ENCODE assay signal across 22 cellular contexts in the genomic region with DNA sequence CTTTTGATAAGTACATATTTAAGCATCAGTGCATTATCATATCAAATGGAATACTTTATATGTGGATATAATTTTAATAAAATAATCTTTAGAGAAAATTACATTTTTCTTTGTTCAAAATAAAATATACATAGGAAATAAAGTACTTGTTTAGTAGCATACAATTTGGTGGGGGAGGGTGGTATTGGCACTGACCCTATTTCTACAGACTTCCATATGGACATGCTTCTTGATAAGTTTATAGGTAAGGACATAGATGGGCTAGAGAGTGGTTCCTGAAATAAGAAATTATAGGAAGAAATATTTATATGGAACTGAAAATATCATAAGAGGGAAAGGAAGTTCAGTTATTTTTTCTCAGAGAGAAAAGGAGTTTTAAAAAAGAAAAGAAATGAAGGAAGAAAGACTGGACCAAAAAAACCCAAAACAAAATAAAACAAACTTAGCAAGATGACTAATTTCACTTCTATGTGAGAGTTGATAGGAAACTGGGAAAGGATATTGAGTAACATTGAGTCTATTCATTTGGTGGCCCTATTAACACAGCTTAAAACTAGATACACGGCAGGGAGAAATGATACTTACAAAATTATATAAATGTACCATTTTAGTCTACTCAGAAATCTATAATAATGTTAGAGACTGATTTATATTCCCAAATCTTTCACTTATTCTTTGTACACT.
A peak's percentile ranks its signal among the peaks of the same experiment; 100 is the strongest.
DNase-seq lines count a peak whose midpoint lies in the region; TF ChIP-seq lines count a peak whose summit lies in the region.
"Had no signal": no experiment of that assay in that cellular context is flagged by ENCODE, and none has a peak within 500 bp of the region (broad histone marks: within the 10 kb centered on the region; RNA-seq: fewer than 3 reads in every experiment).

No MANE protein-coding gene starts in this region.

- H3K36me3 ChIP-seq in SJSA1 (no peaks in the 10 kb centered on the region), tibial artery (no peaks in the 10 kb centered on the region), colonic mucosa (no peaks in the 10 kb centered on the region)

- TF ChIP-seq CTCF in tibial artery (IDR thresholded peaks at IDR 0.05) = no peak
- TF ChIP-seq CTCF in colonic mucosa (IDR thresholded peaks at IDR 0.05) = no peak

- H3K27me3 ChIP-seq in SJSA1 (replicated peaks) (no peaks in the 10 kb centered on the region), tibial artery (no peaks in the 10 kb centered on the region), colonic mucosa (no peaks in the 10 kb centered on the region)

- H3K4me1 Mint-ChIP-seq in activated naive CD8-positive, alpha-beta T cell treated with anti-CD3 and anti-CD28 coated beads for 36 hours = no peaks in the 10 kb centered on the region
- H3K4me1 Mint-ChIP-seq: naive B cell; stimulated activated memory B cell treated with anti-CD40 and anti-IgM and Interleukin-4, amounts not matched to agents 10 μg/mL and 1 μg/mL and 100 μg/mL, for 72 hours had no signal

- H3K9me3 Mint-ChIP-seq in activated naive CD8-positive, alpha-beta T cell treated with anti-CD3 and anti-CD28 coated beads for 36 hours = peaks cover 2% of the 10 kb centered on the region
- H3K9me3 Mint-ChIP-seq: activated T-helper 1 cell treated with anti-CD3 and anti-CD28 coated beads, Interleukin-12 subunit alpha, Interleukin-12 subunit beta, Interleukin-2, Interleukin-4 antibody, amounts not matched to agents 30 ng/mL and 10 ng/mL and 1 ng/mL, durations not matched to agents 14 hours and 24 hours and 36 hours; stimulated activated memory B cell treated with anti-CD40 and anti-IgM and Interleukin-4, amounts not matched to agents 10 μg/mL and 1 μg/mL and 100 μg/mL, for 72 hours; T-helper 2 cell treated with Interferon-gamma antibody and Interleukin-4, amounts not matched to agents 5 μg/mL and 100 μg/mL, for 36 hours had no signal

- H3K4me3 ChIP-seq in SJSA1 = no peak overlapping the region
- no peak overlapping the region for H3K4me3 ChIP-seq in tibial artery
- no peak overlapping the region for H3K4me3 ChIP-seq in colonic mucosa

- no peaks in the 10 kb centered on the region for H3K27me3 Mint-ChIP-seq in activated naive CD8-positive, alpha-beta T cell treated with anti-CD3 and anti-CD28 coated beads for 36 hours
- H3K27me3 Mint-ChIP-seq: naive B cell; stimulated activated memory B cell treated with anti-CD40 and anti-IgM and Interleukin-4, amounts not matched to agents 10 μg/mL and 1 μg/mL and 100 μg/mL, for 72 hours had no signal

- DNase-seq in DMS 273 (lab: John Stamatoyannopoulos, UW; ENCODE audit: unreplicated experiment) (peak; percentile 5), DMS 273 treated with DMSO at 0.1 percent for 48 hours (lab: John Stamatoyannopoulos, UW) (no peak), SJSA1 (ENCODE audit: low read depth in 1 of 2, low spot score in 2 of 2) (peak in 1 of 2 experiments; percentile 40), fibroblast of peridontal ligament (ENCODE audit: extremely low read depth) (peak; percentile 71), tibial artery (no peak), colonic mucosa (no peak), foreskin melanocyte (no peak)
- no peak for DNase-seq in activated naive CD8-positive, alpha-beta T cell treated with anti-CD3 and anti-CD28 coated beads for 36 hours
- DNase-seq: aorta; CD8-positive, alpha-beta T cell; GDM1; left cardiac atrium; naive B cell; NCI-H146; NCI-H524 treated with DMSO at 0.1 percent for 48 hours; right cardiac atrium; stimulated activated CD4-positive, alpha-beta T cell treated with anti-CD3 and anti-CD28 coated beads, Interleukin-4, amount 100 ng/mL, for 1 hour had no signal

- intact Hi-C loops in tibial artery (cut with DNase I; ENCODE audit: low total_unique reads) (no loop called here), colonic mucosa (cut with DNase I) (no loop called here)

- no peak overlapping the region for H3K9ac ChIP-seq in colonic mucosa (ENCODE audit: low read depth in 2 of 2, low read length in 2 of 2)

- H3K27ac ChIP-seq in SJSA1 = peak overlapping the region; percentile 58
- peak overlapping the region; percentile 23 to 42 for H3K27ac ChIP-seq in tibial artery
- no peak overlapping the region for H3K27ac ChIP-seq in colonic mucosa
- H3K27ac ChIP-seq: 22Rv1, RWPE1 had no signal

- no peak overlapping the region for H3K4me3 Mint-ChIP-seq in activated naive CD8-positive, alpha-beta T cell treated with anti-CD3 and anti-CD28 coated beads for 36 hours
- H3K4me3 Mint-ChIP-seq: activated T-helper 1 cell treated with anti-CD3 and anti-CD28 coated beads, Interleukin-12 subunit alpha, Interleukin-12 subunit beta, Interleukin-2, Interleukin-4 antibody, amounts not matched to agents 30 ng/mL and 10 ng/mL and 1 ng/mL, durations not matched to agents 14 hours and 24 hours and 36 hours; CD8-positive, alpha-beta T cell; naive B cell; stimulated activated memory B cell treated with anti-CD40 and anti-IgM and Interleukin-4, amounts not matched to agents 10 μg/mL and 1 μg/mL and 100 μg/mL, for 72 hours; T-helper 2 cell treated with Interferon-gamma antibody and Interleukin-4, amounts not matched to agents 5 μg/mL and 100 μg/mL, for 36 hours had no signal

- no peaks in the 10 kb centered on the region for H3K36me3 Mint-ChIP-seq in activated naive CD8-positive, alpha-beta T cell treated with anti-CD3 and anti-CD28 coated beads for 36 hours
- H3K36me3 Mint-ChIP-seq: CD8-positive, alpha-beta T cell; naive B cell; stimulated activated memory B cell treated with anti-CD40 and anti-IgM and Interleukin-4, amounts not matched to agents 10 μg/mL and 1 μg/mL and 100 μg/mL, for 72 hours had no signal

- H3K4me1 ChIP-seq in SJSA1 (replicated peaks) (peaks cover 20% of the 10 kb centered on the region), tibial artery (peaks cover 0 to 25% (median 6%) of the 10 kb centered on the region in 4 donors), colonic mucosa (no peaks in the 10 kb centered on the region)

- H3K9me3 ChIP-seq in SJSA1 (replicated peaks) (no peaks in the 10 kb centered on the region), tibial artery (no peaks in the 10 kb centered on the region), colonic mucosa (no peaks in the 10 kb centered on the region)

- no peak overlapping the region for H3K27ac Mint-ChIP-seq in activated naive CD8-positive, alpha-beta T cell treated with anti-CD3 and anti-CD28 coated beads for 36 hours
- H3K27ac Mint-ChIP-seq: activated T-helper 1 cell treated with anti-CD3 and anti-CD28 coated beads, Interleukin-12 subunit alpha, Interleukin-12 subunit beta, Interleukin-2, Interleukin-4 antibody, amounts not matched to agents 30 ng/mL and 10 ng/mL and 1 ng/mL, durations not matched to agents 14 hours and 24 hours and 36 hours; CD8-positive, alpha-beta T cell; naive B cell; stimulated activated memory B cell treated with anti-CD40 and anti-IgM and Interleukin-4, amounts not matched to agents 10 μg/mL and 1 μg/mL and 100 μg/mL, for 72 hours; T-helper 2 cell treated with Interferon-gamma antibody and Interleukin-4, amounts not matched to agents 5 μg/mL and 100 μg/mL, for 36 hours had no signal

Comparison
In these comparisons a context has a peak if more than half of its experiments do, and no peak if none do; other contexts are left out.
1. DNase-seq: peak in DMS 273 (single experiment) and fibroblast of peridontal ligament (single experiment); none in DMS 273 treated with DMSO at 0.1 percent for 48 hours (single experiment), tibial artery (0 of 2), colonic mucosa (single experiment), foreskin melanocyte (single experiment) and activated naive CD8-positive, alpha-beta T cell treated with anti-CD3 and anti-CD28 coated beads for 36 hours (single experiment).